In the genomic region with DNA sequence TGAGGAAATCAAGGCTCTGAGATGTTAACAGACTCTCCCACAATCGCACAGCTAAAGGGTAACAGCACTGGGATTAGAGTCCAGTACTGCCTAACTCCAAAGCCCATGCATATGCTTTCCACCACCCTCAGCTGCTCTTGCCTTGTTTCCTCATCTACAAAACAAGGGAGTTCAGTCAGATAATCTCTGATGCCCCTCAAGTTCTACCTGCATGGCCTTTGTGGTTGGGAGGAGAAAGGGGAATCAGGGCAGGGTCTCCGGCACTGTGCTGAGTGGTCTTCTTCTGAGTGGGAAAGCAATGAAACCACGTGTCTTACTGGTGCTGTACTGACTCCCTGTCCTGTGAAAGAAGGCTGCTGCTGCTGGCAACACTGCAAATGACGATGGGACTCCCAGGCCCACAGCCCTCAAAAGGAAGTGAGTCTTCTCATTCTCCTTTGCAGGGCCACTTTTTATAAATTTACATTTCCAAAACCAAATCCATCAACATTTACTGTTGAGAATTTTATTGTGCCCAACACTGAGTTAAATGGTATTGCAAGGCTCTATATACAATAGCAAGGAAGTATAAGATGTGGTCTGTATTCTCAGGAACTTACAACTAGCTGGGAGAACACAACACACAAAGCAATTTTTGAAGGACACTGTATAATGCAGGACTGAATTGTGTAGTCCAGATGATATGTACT, we compare ENCODE assay signal across 1 cellular context.
TF ChIP-seq lines count a peak whose summit lies in the region.

No MANE protein-coding gene starts in this region.

TF ChIP-seq in GM12878, 131 proteins besides CTCF, POLR2A, EP300 and RAD21 (continued from another document and continues in another):
- TF ChIP-seq, protein P1, sequence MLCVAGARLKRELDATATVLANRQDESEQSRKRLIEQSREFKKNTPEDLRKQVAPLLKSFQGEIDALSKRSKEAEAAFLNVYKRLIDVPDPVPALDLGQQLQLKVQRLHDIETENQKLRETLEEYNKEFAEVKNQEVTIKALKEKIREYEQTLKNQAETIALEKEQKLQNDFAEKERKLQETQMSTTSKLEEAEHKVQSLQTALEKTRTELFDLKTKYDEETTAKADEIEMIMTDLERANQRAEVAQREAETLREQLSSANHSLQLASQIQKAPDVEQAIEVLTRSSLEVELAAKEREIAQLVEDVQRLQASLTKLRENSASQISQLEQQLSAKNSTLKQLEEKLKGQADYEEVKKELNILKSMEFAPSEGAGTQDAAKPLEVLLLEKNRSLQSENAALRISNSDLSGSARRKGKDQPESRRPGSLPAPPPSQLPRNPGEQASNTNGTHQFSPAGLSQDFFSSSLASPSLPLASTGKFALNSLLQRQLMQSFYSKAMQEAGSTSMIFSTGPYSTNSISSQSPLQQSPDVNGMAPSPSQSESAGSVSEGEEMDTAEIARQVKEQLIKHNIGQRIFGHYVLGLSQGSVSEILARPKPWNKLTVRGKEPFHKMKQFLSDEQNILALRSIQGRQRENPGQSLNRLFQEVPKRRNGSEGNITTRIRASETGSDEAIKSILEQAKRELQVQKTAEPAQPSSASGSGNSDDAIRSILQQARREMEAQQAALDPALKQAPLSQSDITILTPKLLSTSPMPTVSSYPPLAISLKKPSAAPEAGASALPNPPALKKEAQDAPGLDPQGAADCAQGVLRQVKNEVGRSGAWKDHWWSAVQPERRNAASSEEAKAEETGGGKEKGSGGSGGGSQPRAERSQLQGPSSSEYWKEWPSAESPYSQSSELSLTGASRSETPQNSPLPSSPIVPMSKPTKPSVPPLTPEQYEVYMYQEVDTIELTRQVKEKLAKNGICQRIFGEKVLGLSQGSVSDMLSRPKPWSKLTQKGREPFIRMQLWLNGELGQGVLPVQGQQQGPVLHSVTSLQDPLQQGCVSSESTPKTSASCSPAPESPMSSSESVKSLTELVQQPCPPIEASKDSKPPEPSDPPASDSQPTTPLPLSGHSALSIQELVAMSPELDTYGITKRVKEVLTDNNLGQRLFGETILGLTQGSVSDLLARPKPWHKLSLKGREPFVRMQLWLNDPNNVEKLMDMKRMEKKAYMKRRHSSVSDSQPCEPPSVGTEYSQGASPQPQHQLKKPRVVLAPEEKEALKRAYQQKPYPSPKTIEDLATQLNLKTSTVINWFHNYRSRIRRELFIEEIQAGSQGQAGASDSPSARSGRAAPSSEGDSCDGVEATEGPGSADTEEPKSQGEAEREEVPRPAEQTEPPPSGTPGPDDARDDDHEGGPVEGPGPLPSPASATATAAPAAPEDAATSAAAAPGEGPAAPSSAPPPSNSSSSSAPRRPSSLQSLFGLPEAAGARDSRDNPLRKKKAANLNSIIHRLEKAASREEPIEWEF (IDR thresholded peaks at IDR 0.05; ENCODE audit: insufficient replicate concordance, low read depth, low read length), result no peak
- TF ChIP-seq TCF12 (IDR thresholded peaks at IDR 0.05; ENCODE audit: low read depth, low read length) (peak; percentile 35; the same call in 1 of the 2 replicates), MYB (IDR thresholded peaks at IDR 0.05; ENCODE audit: borderline replicate concordance, low read depth, low read length) (no peak), CBX5 (IDR thresholded peaks at IDR 0.05; ENCODE audit: low read depth) (no peak), GATAD2B (conservative IDR thresholded peaks at IDR 0.05; ENCODE audit: low read depth) (no peak; the same call in 1 of the 2 replicates), IRF4 (IDR thresholded peaks at IDR 0.05; ENCODE audit: low read depth, low read length) (0 out of 2 replicates have a peak, but pooled peaks have one; percentile 12), CREM (IDR thresholded peaks at IDR 0.05; ENCODE audit: low read depth) (no peak), GABPA (IDR thresholded peaks at IDR 0.05; ENCODE audit: low read depth) (no peak), SP1 (IDR thresholded peaks at IDR 0.05; ENCODE audit: low read depth, low read length) (peak; percentile 15), RCOR1 (conservative IDR thresholded peaks at IDR 0.05; ENCODE audit: low read depth, low read length) (no peak), MYC (IDR thresholded peaks at IDR 0.05; ENCODE audit: insufficient read depth, insufficient read length, insufficient replicate concordance, low read length, severe bottlenecking) (no peak), KLF5 (IDR thresholded peaks at IDR 0.05; ENCODE audit: partially characterized antibody) (no peak), BRCA1 (IDR thresholded peaks at IDR 0.05; ENCODE audit: low read depth, low read length) (no peak), NFIC (IDR thresholded peaks at IDR 0.05; ENCODE audit: low read depth, low read length) (no peak; the same call in 1 of the 2 replicates), HCFC1 (IDR thresholded peaks at IDR 0.05; ENCODE audit: low read length) (no peak)
- TF ChIP-seq, protein P2, sequence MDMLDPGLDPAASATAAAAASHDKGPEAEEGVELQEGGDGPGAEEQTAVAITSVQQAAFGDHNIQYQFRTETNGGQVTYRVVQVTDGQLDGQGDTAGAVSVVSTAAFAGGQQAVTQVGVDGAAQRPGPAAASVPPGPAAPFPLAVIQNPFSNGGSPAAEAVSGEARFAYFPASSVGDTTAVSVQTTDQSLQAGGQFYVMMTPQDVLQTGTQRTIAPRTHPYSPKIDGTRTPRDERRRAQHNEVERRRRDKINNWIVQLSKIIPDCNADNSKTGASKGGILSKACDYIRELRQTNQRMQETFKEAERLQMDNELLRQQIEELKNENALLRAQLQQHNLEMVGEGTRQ (IDR thresholded peaks at IDR 0.05; ENCODE audit: borderline replicate concordance, low read depth, low read length), result no peak; the same call in 1 of the 2 replicates
- TF ChIP-seq, protein P3, sequence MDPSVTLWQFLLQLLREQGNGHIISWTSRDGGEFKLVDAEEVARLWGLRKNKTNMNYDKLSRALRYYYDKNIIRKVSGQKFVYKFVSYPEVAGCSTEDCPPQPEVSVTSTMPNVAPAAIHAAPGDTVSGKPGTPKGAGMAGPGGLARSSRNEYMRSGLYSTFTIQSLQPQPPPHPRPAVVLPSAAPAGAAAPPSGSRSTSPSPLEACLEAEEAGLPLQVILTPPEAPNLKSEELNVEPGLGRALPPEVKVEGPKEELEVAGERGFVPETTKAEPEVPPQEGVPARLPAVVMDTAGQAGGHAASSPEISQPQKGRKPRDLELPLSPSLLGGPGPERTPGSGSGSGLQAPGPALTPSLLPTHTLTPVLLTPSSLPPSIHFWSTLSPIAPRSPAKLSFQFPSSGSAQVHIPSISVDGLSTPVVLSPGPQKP (IDR thresholded peaks at IDR 0.05; ENCODE audit: low read depth, low read length), result no peak
- TF ChIP-seq, protein P4, sequence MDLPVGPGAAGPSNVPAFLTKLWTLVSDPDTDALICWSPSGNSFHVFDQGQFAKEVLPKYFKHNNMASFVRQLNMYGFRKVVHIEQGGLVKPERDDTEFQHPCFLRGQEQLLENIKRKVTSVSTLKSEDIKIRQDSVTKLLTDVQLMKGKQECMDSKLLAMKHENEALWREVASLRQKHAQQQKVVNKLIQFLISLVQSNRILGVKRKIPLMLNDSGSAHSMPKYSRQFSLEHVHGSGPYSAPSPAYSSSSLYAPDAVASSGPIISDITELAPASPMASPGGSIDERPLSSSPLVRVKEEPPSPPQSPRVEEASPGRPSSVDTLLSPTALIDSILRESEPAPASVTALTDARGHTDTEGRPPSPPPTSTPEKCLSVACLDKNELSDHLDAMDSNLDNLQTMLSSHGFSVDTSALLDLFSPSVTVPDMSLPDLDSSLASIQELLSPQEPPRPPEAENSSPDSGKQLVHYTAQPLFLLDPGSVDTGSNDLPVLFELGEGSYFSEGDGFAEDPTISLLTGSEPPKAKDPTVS (IDR thresholded peaks at IDR 0.05; ENCODE audit: low read depth, low read length), result no peak
- TF ChIP-seq, protein P5, sequence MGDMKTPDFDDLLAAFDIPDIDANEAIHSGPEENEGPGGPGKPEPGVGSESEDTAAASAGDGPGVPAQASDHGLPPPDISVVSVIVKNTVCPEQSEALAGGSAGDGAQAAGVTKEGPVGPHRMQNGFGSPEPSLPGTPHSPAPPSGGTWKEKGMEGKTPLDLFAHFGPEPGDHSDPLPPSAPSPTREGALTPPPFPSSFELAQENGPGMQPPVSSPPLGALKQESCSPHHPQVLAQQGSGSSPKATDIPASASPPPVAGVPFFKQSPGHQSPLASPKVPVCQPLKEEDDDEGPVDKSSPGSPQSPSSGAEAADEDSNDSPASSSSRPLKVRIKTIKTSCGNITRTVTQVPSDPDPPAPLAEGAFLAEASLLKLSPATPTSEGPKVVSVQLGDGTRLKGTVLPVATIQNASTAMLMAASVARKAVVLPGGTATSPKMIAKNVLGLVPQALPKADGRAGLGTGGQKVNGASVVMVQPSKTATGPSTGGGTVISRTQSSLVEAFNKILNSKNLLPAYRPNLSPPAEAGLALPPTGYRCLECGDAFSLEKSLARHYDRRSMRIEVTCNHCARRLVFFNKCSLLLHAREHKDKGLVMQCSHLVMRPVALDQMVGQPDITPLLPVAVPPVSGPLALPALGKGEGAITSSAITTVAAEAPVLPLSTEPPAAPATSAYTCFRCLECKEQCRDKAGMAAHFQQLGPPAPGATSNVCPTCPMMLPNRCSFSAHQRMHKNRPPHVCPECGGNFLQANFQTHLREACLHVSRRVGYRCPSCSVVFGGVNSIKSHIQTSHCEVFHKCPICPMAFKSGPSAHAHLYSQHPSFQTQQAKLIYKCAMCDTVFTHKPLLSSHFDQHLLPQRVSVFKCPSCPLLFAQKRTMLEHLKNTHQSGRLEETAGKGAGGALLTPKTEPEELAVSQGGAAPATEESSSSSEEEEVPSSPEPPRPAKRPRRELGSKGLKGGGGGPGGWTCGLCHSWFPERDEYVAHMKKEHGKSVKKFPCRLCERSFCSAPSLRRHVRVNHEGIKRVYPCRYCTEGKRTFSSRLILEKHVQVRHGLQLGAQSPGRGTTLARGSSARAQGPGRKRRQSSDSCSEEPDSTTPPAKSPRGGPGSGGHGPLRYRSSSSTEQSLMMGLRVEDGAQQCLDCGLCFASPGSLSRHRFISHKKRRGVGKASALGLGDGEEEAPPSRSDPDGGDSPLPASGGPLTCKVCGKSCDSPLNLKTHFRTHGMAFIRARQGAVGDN (IDR thresholded peaks at IDR 0.05), result peak; percentile 93
- TF ChIP-seq, protein P6, sequence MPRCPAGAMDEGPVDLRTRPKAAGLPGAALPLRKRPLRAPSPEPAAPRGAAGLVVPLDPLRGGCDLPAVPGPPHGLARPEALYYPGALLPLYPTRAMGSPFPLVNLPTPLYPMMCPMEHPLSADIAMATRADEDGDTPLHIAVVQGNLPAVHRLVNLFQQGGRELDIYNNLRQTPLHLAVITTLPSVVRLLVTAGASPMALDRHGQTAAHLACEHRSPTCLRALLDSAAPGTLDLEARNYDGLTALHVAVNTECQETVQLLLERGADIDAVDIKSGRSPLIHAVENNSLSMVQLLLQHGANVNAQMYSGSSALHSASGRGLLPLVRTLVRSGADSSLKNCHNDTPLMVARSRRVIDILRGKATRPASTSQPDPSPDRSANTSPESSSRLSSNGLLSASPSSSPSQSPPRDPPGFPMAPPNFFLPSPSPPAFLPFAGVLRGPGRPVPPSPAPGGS (IDR thresholded peaks at IDR 0.05; ENCODE audit: borderline replicate concordance, insufficient read depth, low read depth, low read length, poor library complexity, severe bottlenecking), result no peak
- TF ChIP-seq, protein P7, sequence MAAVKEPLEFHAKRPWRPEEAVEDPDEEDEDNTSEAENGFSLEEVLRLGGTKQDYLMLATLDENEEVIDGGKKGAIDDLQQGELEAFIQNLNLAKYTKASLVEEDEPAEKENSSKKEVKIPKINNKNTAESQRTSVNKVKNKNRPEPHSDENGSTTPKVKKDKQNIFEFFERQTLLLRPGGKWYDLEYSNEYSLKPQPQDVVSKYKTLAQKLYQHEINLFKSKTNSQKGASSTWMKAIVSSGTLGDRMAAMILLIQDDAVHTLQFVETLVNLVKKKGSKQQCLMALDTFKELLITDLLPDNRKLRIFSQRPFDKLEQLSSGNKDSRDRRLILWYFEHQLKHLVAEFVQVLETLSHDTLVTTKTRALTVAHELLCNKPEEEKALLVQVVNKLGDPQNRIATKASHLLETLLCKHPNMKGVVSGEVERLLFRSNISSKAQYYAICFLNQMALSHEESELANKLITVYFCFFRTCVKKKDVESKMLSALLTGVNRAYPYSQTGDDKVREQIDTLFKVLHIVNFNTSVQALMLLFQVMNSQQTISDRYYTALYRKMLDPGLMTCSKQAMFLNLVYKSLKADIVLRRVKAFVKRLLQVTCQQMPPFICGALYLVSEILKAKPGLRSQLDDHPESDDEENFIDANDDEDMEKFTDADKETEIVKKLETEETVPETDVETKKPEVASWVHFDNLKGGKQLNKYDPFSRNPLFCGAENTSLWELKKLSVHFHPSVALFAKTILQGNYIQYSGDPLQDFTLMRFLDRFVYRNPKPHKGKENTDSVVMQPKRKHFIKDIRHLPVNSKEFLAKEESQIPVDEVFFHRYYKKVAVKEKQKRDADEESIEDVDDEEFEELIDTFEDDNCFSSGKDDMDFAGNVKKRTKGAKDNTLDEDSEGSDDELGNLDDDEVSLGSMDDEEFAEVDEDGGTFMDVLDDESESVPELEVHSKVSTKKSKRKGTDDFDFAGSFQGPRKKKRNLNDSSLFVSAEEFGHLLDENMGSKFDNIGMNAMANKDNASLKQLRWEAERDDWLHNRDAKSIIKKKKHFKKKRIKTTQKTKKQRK (IDR thresholded peaks at IDR 0.05; ENCODE audit: low read depth, low read length), result no peak
- TF ChIP-seq, protein P8, sequence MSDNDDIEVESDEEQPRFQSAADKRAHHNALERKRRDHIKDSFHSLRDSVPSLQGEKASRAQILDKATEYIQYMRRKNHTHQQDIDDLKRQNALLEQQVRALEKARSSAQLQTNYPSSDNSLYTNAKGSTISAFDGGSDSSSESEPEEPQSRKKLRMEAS (IDR thresholded peaks at IDR 0.05; ENCODE audit: low read depth, low read length), result peak; percentile 60
- TF ChIP-seq, protein P9, sequence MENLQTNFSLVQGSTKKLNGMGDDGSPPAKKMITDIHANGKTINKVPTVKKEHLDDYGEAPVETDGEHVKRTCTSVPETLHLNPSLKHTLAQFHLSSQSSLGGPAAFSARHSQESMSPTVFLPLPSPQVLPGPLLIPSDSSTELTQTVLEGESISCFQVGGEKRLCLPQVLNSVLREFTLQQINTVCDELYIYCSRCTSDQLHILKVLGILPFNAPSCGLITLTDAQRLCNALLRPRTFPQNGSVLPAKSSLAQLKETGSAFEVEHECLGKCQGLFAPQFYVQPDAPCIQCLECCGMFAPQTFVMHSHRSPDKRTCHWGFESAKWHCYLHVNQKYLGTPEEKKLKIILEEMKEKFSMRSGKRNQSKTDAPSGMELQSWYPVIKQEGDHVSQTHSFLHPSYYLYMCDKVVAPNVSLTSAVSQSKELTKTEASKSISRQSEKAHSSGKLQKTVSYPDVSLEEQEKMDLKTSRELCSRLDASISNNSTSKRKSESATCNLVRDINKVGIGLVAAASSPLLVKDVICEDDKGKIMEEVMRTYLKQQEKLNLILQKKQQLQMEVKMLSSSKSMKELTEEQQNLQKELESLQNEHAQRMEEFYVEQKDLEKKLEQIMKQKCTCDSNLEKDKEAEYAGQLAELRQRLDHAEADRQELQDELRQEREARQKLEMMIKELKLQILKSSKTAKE (IDR thresholded peaks at IDR 0.05; ENCODE audit: low read depth, poor library complexity, severe bottlenecking), result no peak
- TF ChIP-seq, protein P10, sequence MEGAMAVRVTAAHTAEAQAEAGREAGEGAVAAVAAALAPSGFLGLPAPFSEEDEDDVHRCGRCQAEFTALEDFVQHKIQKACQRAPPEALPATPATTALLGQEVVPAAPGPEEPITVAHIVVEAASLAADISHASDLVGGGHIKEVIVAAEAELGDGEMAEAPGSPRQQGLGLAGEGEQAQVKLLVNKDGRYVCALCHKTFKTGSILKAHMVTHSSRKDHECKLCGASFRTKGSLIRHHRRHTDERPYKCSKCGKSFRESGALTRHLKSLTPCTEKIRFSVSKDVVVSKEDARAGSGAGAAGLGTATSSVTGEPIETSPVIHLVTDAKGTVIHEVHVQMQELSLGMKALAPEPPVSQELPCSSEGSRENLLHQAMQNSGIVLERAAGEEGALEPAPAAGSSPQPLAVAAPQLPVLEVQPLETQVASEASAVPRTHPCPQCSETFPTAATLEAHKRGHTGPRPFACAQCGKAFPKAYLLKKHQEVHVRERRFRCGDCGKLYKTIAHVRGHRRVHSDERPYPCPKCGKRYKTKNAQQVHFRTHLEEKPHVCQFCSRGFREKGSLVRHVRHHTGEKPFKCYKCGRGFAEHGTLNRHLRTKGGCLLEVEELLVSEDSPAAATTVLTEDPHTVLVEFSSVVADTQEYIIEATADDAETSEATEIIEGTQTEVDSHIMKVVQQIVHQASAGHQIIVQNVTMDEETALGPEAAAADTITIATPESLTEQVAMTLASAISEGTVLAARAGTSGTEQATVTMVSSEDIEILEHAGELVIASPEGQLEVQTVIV (IDR thresholded peaks at IDR 0.05; ENCODE audit: borderline replicate concordance, partially characterized antibody), result no peak
